ENCODE assay signal across 1 cellular context in genomic region chr18:76524900-76525698, GRCh38.
TF ChIP-seq lines count a peak whose summit lies in the region.

No MANE protein-coding gene starts in this region.

TF ChIP-seq in GM12878, 131 proteins besides CTCF, POLR2A, EP300 and RAD21 (continued from another document):
- TF ChIP-seq, protein P1, sequence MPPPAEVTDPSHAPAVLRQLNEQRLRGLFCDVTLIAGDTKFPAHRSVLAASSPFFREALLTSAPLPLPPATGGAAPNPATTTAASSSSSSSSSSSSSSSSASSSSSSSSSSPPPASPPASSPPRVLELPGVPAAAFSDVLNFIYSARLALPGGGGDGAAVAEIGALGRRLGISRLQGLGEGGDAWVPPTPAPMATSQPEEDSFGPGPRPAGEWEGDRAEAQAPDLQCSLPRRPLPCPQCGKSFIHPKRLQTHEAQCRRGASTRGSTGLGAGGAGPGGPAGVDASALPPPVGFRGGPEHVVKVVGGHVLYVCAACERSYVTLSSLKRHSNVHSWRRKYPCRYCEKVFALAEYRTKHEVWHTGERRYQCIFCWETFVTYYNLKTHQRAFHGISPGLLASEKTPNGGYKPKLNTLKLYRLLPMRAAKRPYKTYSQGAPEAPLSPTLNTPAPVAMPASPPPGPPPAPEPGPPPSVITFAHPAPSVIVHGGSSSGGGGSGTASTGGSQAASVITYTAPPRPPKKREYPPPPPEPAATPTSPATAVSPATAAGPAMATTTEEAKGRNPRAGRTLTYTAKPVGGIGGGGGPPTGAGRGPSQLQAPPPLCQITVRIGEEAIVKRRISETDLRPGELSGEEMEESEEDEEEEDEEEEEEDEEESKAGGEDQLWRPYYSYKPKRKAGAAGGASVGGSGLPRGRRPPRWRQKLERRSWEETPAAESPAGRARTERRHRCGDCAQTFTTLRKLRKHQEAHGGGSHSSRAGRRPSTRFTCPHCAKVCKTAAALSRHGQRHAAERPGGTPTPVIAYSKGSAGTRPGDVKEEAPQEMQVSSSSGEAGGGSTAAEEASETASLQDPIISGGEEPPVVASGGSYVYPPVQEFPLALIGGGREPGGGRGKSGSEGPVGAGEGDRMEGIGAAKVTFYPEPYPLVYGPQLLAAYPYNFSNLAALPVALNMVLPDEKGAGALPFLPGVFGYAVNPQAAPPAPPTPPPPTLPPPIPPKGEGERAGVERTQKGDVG (CRISPR knock-in tag; IDR thresholded peaks at IDR 0.05): no peak
- TF ChIP-seq YY1 (IDR thresholded peaks at IDR 0.05; ENCODE audit: low read depth, low read length) (no peak), RELA (IDR thresholded peaks at IDR 0.05; ENCODE audit: borderline replicate concordance, partially characterized antibody) (no peak), ZNF384 (IDR thresholded peaks at IDR 0.05; ENCODE audit: borderline replicate concordance, low read depth, low read length) (no peak), MEF2A (IDR thresholded peaks at IDR 0.05; ENCODE audit: insufficient read depth, low read depth, low read length) (no peak), SMAD5 (IDR thresholded peaks at IDR 0.05; ENCODE audit: low read depth) (no peak)
- TF ChIP-seq, protein P2, sequence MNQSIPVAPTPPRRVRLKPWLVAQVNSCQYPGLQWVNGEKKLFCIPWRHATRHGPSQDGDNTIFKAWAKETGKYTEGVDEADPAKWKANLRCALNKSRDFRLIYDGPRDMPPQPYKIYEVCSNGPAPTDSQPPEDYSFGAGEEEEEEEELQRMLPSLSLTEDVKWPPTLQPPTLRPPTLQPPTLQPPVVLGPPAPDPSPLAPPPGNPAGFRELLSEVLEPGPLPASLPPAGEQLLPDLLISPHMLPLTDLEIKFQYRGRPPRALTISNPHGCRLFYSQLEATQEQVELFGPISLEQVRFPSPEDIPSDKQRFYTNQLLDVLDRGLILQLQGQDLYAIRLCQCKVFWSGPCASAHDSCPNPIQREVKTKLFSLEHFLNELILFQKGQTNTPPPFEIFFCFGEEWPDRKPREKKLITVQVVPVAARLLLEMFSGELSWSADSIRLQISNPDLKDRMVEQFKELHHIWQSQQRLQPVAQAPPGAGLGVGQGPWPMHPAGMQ (IDR thresholded peaks at IDR 0.05; ENCODE audit: borderline replicate concordance): no peak
